ENCODE assay signal across 1 cellular context in the genomic region with DNA sequence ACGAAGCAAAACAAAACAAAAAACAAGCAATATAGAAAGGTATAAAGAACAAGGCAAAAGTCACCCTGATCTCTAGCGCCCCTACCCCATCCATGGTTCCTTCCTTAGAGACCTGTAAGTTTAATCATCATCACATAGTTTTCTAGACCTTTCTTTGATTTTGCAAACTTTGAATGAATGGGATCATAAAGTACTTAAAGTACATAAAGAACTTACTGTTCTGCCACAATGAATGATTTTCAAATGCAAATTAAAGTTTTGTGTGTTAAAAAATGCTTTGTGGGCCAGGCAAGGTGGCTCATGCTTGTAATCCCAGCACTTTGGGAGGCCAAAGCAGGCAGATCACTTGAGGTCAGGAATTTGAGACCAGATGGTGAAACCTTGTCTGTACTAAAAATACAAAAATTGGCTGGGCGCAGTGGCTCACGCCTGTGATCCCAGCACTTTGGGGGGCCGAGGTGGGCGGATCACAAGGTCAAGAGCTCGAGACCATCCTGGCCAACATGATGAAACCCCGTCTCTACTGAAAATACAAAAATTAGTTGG. TPM values are rescaled to one million over a fixed set of nuclear protein-coding genes. Genes with fewer than 3 reads are reported as not detected.
"Had no signal": no experiment of that assay in that cellular context is flagged by ENCODE, and none has a peak within 500 bp of the region (broad histone marks: within the 10 kb centered on the region; RNA-seq: fewer than 3 reads in every experiment).

No MANE protein-coding gene starts in this region.

RNA-seq across cellular contexts. Expression of a gene that starts 24.3 kb away (rescaled TPM):
- total RNA-seq: OCI-LY7 had no signal
